In the genomic region with DNA sequence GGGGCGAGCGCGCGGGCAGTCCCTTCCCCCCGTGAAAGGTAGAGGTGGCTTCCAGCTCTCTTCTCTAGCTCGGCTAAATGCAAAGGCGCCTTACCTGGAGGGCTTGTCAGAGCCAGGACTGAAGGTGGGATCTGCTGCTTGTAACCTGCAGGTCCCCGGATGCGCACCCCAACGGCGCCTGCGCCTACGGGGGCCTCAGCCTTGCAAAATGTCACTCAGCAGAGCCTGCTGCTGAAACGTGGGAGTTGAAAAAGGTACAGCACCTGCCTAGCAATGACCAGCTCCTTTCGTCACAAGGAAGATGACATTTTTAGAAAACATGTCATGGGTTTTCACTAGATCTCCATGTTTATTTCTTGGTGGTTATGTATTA, we compare ENCODE assay signal across 8 cellular contexts. TPM values are rescaled to one million over a fixed set of nuclear protein-coding genes. Genes with fewer than 3 reads are reported as not detected.
DNase-seq lines count a peak whose midpoint lies in the region; ATAC-seq and TF ChIP-seq lines count a peak whose summit lies in the region.

No MANE protein-coding gene starts in this region.

- DNase-seq in BJ (ENCODE audit: low read depth) (no peak), fibroblast of peridontal ligament (ENCODE audit: extremely low read depth) (peak; percentile 19), omental fat pad (ENCODE audit: low spot score) (no peak), thyroid gland (peak; percentile 77 to 78)
- DNase-seq in activated T-helper 1 cell treated with anti-CD3 and anti-CD28 coated beads, Interleukin-12 subunit alpha, Interleukin-12 subunit beta, Interleukin-2, Interleukin-4 antibody, amounts not matched to agents 30 ng/mL and 10 ng/mL and 1 ng/mL, durations not matched to agents 14 hours and 24 hours and 36 hours (ENCODE audit: low spot score), result peak; percentile 65

- peak overlapping the region; percentile 87 for H3K9ac ChIP-seq in OCI-LY3 (ENCODE audit: low read length)

- H3K27me3 ChIP-seq in BJ (ENCODE audit: control insufficient read depth, insufficient read depth, low read length) (no peaks in the 10 kb centered on the region), OCI-LY3 (ENCODE audit: low read depth, low read length) (no peaks in the 10 kb centered on the region), thyroid gland (no peaks in the 10 kb centered on the region)

- peaks cover 42% of the 10 kb centered on the region for H3K4me1 Mint-ChIP-seq in activated T-helper 1 cell treated with anti-CD3 and anti-CD28 coated beads, Interleukin-12 subunit alpha, Interleukin-12 subunit beta, Interleukin-2, Interleukin-4 antibody, amounts not matched to agents 30 ng/mL and 10 ng/mL and 1 ng/mL, durations not matched to agents 14 hours and 24 hours and 36 hours (ENCODE audit: low read depth)

- H3K4me3 ChIP-seq in BJ (ENCODE audit: low read depth, low read length), result peak overlapping the region; percentile 64
- peak overlapping the region; percentile 85 for H3K4me3 ChIP-seq in OCI-LY3 (ENCODE audit: low read length)
- H3K4me3 ChIP-seq in thyroid gland (replicated peaks in 1 of 3), result peak overlapping the region; percentile 72 to 91 (median 91)

- H3K27ac ChIP-seq in OCI-LY3 (ENCODE audit: low read length) (peak overlapping the region; percentile 74), thyroid gland (peak overlapping the region; percentile 81 to 96 (median 87))

- H3K4me1 ChIP-seq in OCI-LY3 (ENCODE audit: low read length), result peaks cover 16% of the 10 kb centered on the region
- peaks cover 3 to 5% of the 10 kb centered on the region in 2 donors for H3K4me1 ChIP-seq in thyroid gland

- no peak for TF ChIP-seq CTCF in BJ (IDR thresholded peaks at IDR 0.05; ENCODE audit: insufficient read depth, low read depth, low read length)
- no peak for TF ChIP-seq CTCF in OCI-LY3 (IDR thresholded peaks at IDR 0.05; ENCODE audit: low read depth, low read length)
- no peak for TF ChIP-seq CTCF in omental fat pad (IDR thresholded peaks at IDR 0.05)
- TF ChIP-seq CTCF in thyroid gland (IDR thresholded peaks at IDR 0.05), result no peak

- peak overlapping the region; percentile 80 for H2AFZ ChIP-seq in OCI-LY3 (ENCODE audit: low read depth, low read length)

- peak overlapping the region; percentile 79 for H3K4me2 ChIP-seq in OCI-LY3 (ENCODE audit: low read length)

- no peaks in the 10 kb centered on the region for H3K9me3 Mint-ChIP-seq in activated T-helper 1 cell treated with anti-CD3 and anti-CD28 coated beads, Interleukin-12 subunit alpha, Interleukin-12 subunit beta, Interleukin-2, Interleukin-4 antibody, amounts not matched to agents 30 ng/mL and 10 ng/mL and 1 ng/mL, durations not matched to agents 14 hours and 24 hours and 36 hours

- POLR2A ChIA-PET in BJ (lab: Charles Lee), result no interaction called here

- CTCF ChIA-PET in BJ (lab: Yijun Ruan, JAX), result interaction anchor here (1.2 kb wide), 2 partner anchors 98 to 203 kb away, joined by 3 to 4 read pairs; no protein-coding TSS in a partner anchor

- H3K9me3 ChIP-seq in OCI-LY3 (ENCODE audit: insufficient read depth, low read length), result no peaks in the 10 kb centered on the region
- no peaks in the 10 kb centered on the region for H3K9me3 ChIP-seq in thyroid gland

- peaks cover 4% of the 10 kb centered on the region; the same call in 1 of the 2 replicates for H4K20me1 ChIP-seq in OCI-LY3 (ENCODE audit: insufficient read depth, low read length)

- peak overlapping the region; percentile 96 for H3K27ac Mint-ChIP-seq in activated T-helper 1 cell treated with anti-CD3 and anti-CD28 coated beads, Interleukin-12 subunit alpha, Interleukin-12 subunit beta, Interleukin-2, Interleukin-4 antibody, amounts not matched to agents 30 ng/mL and 10 ng/mL and 1 ng/mL, durations not matched to agents 14 hours and 24 hours and 36 hours

- TF ChIP-seq POLR2A in thyroid gland (IDR thresholded peaks at IDR 0.05), result no peak

- peaks cover 11% of the 10 kb centered on the region for H3K36me3 Mint-ChIP-seq in activated T-helper 1 cell treated with anti-CD3 and anti-CD28 coated beads, Interleukin-12 subunit alpha, Interleukin-12 subunit beta, Interleukin-2, Interleukin-4 antibody, amounts not matched to agents 30 ng/mL and 10 ng/mL and 1 ng/mL, durations not matched to agents 14 hours and 24 hours and 36 hours (ENCODE audit: low read depth)

- peaks cover 77% of the 10 kb centered on the region for H3K79me2 ChIP-seq in OCI-LY3 (ENCODE audit: low read length)

- intact Hi-C loops in activated T-helper 1 cell treated with anti-CD3 and anti-CD28 coated beads, Interleukin-12 subunit alpha, Interleukin-12 subunit beta, Interleukin-2, Interleukin-4 antibody, amounts not matched to agents 30 ng/mL and 10 ng/mL and 1 ng/mL, durations not matched to agents 14 hours and 24 hours and 36 hours (cut with micrococcal nuclease), result loop anchor here (1.0 to 10.0 kb wide), 9 partner anchors 19 to 1131 kb away; a partner anchor contains a TSS
- intact Hi-C loops in thyroid gland (cut with DNase I), result loop anchor here (10.0 kb wide), 2 partner anchors 89 to 849 kb away; no protein-coding TSS in a partner anchor

- H3K36me3 ChIP-seq in BJ (ENCODE audit: control insufficient read depth, insufficient read depth, low read length), result no peaks in the 10 kb centered on the region
- no peaks in the 10 kb centered on the region for H3K36me3 ChIP-seq in OCI-LY3 (replicated peaks; ENCODE audit: low read depth, low read length)
- no peaks in the 10 kb centered on the region for H3K36me3 ChIP-seq in thyroid gland

- ATAC-seq in GM19043 (IDR thresholded peaks at IDR 0.05; ENCODE audit: low read depth, unreplicated experiment), result peak; percentile 23
- peak; percentile 37 for ATAC-seq in HG03378 (IDR thresholded peaks at IDR 0.05; ENCODE audit: unreplicated experiment)
- peak; percentile 28 for ATAC-seq in omental fat pad (ENCODE audit: low FRiP score)

- peak overlapping the region; percentile 90 for H3K4me3 Mint-ChIP-seq in activated T-helper 1 cell treated with anti-CD3 and anti-CD28 coated beads, Interleukin-12 subunit alpha, Interleukin-12 subunit beta, Interleukin-2, Interleukin-4 antibody, amounts not matched to agents 30 ng/mL and 10 ng/mL and 1 ng/mL, durations not matched to agents 14 hours and 24 hours and 36 hours

- no peaks in the 10 kb centered on the region for H3K27me3 Mint-ChIP-seq in activated T-helper 1 cell treated with anti-CD3 and anti-CD28 coated beads, Interleukin-12 subunit alpha, Interleukin-12 subunit beta, Interleukin-2, Interleukin-4 antibody, amounts not matched to agents 30 ng/mL and 10 ng/mL and 1 ng/mL, durations not matched to agents 14 hours and 24 hours and 36 hours (ENCODE audit: insufficient read depth)

- 0% methylated on average over 8 to 15 of the region's 15 CpGs for WGBS in thyroid gland, 2 donors

RNA-seq across cellular contexts. Expression of a gene that starts 0.6 kb away (rescaled TPM):
- 1.4 and 2.3 TPM in 2 replicates for polyA plus RNA-seq in BJ (2011; rRNA removed)
- 1.4 and 2.7 TPM in 2 replicates for polyA minus RNA-seq in BJ (2011; rRNA and poly(A)+ RNA removed)
- 18.3 and 18.5 TPM in 2 replicates for total RNA-seq in activated T-helper 1 cell treated with anti-CD3 and anti-CD28 coated beads, Interleukin-12 subunit alpha, Interleukin-12 subunit beta, Interleukin-2, Interleukin-4 antibody, amounts not matched to agents 30 ng/mL and 10 ng/mL and 1 ng/mL, durations not matched to agents 14 hours and 24 hours and 36 hours
- total RNA-seq in omental fat pad (10 to 100 TPM in 2 of 4 donors, 1 to 10 TPM in 2; 6.9 to 14.7 (median 10.3) TPM), thyroid gland (10 to 100 TPM; 14.6 to 28.2 (median 18.5) TPM)

RNA-seq across cellular contexts. Expression of a gene that starts 0.8 kb away (rescaled TPM):
- 7.9 and 11.9 TPM in 2 replicates for polyA plus RNA-seq in BJ (2011; rRNA removed)
- polyA minus RNA-seq in BJ (2011; rRNA and poly(A)+ RNA removed), result 8.6 and 19.7 TPM in 2 replicates
- 18.7 and 21.1 TPM in 2 replicates for total RNA-seq in activated T-helper 1 cell treated with anti-CD3 and anti-CD28 coated beads, Interleukin-12 subunit alpha, Interleukin-12 subunit beta, Interleukin-2, Interleukin-4 antibody, amounts not matched to agents 30 ng/mL and 10 ng/mL and 1 ng/mL, durations not matched to agents 14 hours and 24 hours and 36 hours
- total RNA-seq in omental fat pad (10 to 100 TPM; 11.5 to 32.5 (median 18.3) TPM), thyroid gland (10 to 100 TPM; 32.5 to 80.9 (median 54.0) TPM)

Comparison
In these comparisons a context has a peak if more than half of its experiments do, and no peak if none do; other contexts are left out.
1. DNase-seq: peak in activated T-helper 1 cell treated with anti-CD3 and anti-CD28 coated beads, Interleukin-12 subunit alpha, Interleukin-12 subunit beta, Interleukin-2, Interleukin-4 antibody, amounts not matched to agents 30 ng/mL and 10 ng/mL and 1 ng/mL, durations not matched to agents 14 hours and 24 hours and 36 hours (single experiment), fibroblast of peridontal ligament (single experiment) and thyroid gland (2 of 2); none in BJ (single experiment) and omental fat pad (single experiment).
2. Peak in every context shown above with its lines, with median percentiles within 50 percentile points of each other: H3K4me3 ChIP-seq and ATAC-seq.